ENCODE assay signal across 18 cellular contexts in genomic region chr21:38175321-38175720, GRCh38.
DNase-seq lines count a peak whose midpoint lies in the region; ATAC-seq and TF ChIP-seq lines count a peak whose summit lies in the region.
"Had no signal": no experiment of that assay in that cellular context is flagged by ENCODE, and none has a peak within 500 bp of the region (broad histone marks: within the 10 kb centered on the region; RNA-seq: fewer than 3 reads in every experiment).

No MANE protein-coding gene starts in this region.

- DNase-seq in GM23248 (peak; percentile 48), cardiac fibroblast (ENCODE audit: low read depth in 2 of 2) (peak; percentile 16 to 80), fibroblast of pulmonary artery (ENCODE audit: low read depth) (peak; percentile 16), NOMO-1 treated with DMSO at 0.1 percent for 48 hours (lab: John Stamatoyannopoulos, UW; ENCODE audit: unreplicated experiment) (no peak), GM13976 (ENCODE audit: low spot score) (no peak)
- DNase-seq in activated naive CD4-positive, alpha-beta T cell treated with anti-CD3 and anti-CD28 coated beads, Interleukin-2, amount 50 U/mL, for 72 hours (ENCODE audit: low spot score in 2 of 2), result no peak
- DNase-seq: C1 segment of cervical spinal cord; DMS79 treated with DMSO at 0.1 percent for 48 hours; NCI-H1417; NCI-H1930; NCI-H446; NCI-H69; NK-92 treated with Interleukin-12 subunit alpha and Interleukin-12 subunit beta, amount 100 ng/mL, for 24 hours; OCI-M1 had no signal

- no peaks in the 10 kb centered on the region for H3K79me2 ChIP-seq in GM23248 (ENCODE audit: insufficient read depth)

- H3K4me2 ChIP-seq in GM23248 (ENCODE audit: unreplicated experiment) (peak overlapping the region; percentile 29), skeletal muscle satellite cell (ENCODE audit: low read length) (no peak overlapping the region)

- no peaks in the 10 kb centered on the region for H4K20me1 ChIP-seq in GM23248 (ENCODE audit: insufficient read depth)

- no peak overlapping the region for H3K4me3 ChIP-seq in GM23248
- no peak overlapping the region for H3K4me3 ChIP-seq in cardiac fibroblast (replicated peaks in 1 of 2; ENCODE audit: low read depth in 2 of 2, low read length in 2 of 2)
- no peak overlapping the region for H3K4me3 ChIP-seq in fibroblast of pulmonary artery (replicated peaks; ENCODE audit: low read depth, low read length)
- H3K4me3 ChIP-seq in skeletal muscle satellite cell (ENCODE audit: low read length), result no peak overlapping the region

- WGBS in GM23248 (ENCODE audit: low coverage in 1 of 2, low lambda C conversion rate in 2 of 2, missing lambda C conversion rate in 2 of 2), 2 experiments, result 6 to 13% methylated on average over 1 of the region's 1 CpG

- in situ Hi-C loops in GM23248 (cut with MboI), result no loop called here
- in situ Hi-C loops in GM13976 (cut with MboI; ENCODE audit: low sequenced_read_pairs, unreplicated experiment), result no loop called here

- H3K36me3 Mint-ChIP-seq in activated naive CD4-positive, alpha-beta T cell treated with anti-CD3 and anti-CD28 coated beads, Interleukin-2, amount 50 U/mL, for 72 hours, result no peaks in the 10 kb centered on the region

- H3K9ac ChIP-seq in GM23248 (no peak overlapping the region), skeletal muscle satellite cell (ENCODE audit: low read depth, low read length) (peak overlapping the region; percentile 0)

- no peaks in the 10 kb centered on the region for H3K9me3 ChIP-seq in GM23248 (ENCODE audit: low read depth)
- no peaks in the 10 kb centered on the region for H3K9me3 ChIP-seq in skeletal muscle satellite cell (replicated peaks; ENCODE audit: low read length)

- H3K4me1 ChIP-seq in GM23248 (ENCODE audit: insufficient read depth) (peaks cover 51% of the 10 kb centered on the region), skeletal muscle satellite cell (ENCODE audit: control insufficient read depth, insufficient read depth, low read length) (peaks cover 59% of the 10 kb centered on the region)

- H3K36me3 ChIP-seq in GM23248 (ENCODE audit: low read depth) (no peaks in the 10 kb centered on the region), skeletal muscle satellite cell (ENCODE audit: insufficient read depth, low read length) (no peaks in the 10 kb centered on the region)

- no peak for TF ChIP-seq CTCF in cardiac fibroblast (IDR thresholded peaks at IDR 0.05; ENCODE audit: low read depth, low read length)
- no peak for TF ChIP-seq CTCF in fibroblast of pulmonary artery (IDR thresholded peaks at IDR 0.05; ENCODE audit: low read length, missing control alignments)
- TF ChIP-seq CTCF in GM13976 (IDR thresholded peaks at IDR 0.05; ENCODE audit: borderline replicate concordance, control extremely low read depth, extremely low read depth, insufficient read depth, missing control alignments), result no peak

- no peak for ATAC-seq in activated naive CD4-positive, alpha-beta T cell treated with anti-CD3 and anti-CD28 coated beads, Interleukin-2, amount 50 U/mL, for 72 hours
- no peak for ATAC-seq in GM19035 (IDR thresholded peaks at IDR 0.05; ENCODE audit: unreplicated experiment)
- ATAC-seq: HCT116 had no signal

- H3K27ac ChIP-seq in GM23248, result peak overlapping the region; percentile 38
- H3K27ac ChIP-seq: HL-60 had no signal

- H3K27me3 ChIP-seq in GM23248 (replicated peaks; ENCODE audit: insufficient read depth) (no peaks in the 10 kb centered on the region), skeletal muscle satellite cell (ENCODE audit: control insufficient read depth, insufficient read depth, low read length) (no peaks in the 10 kb centered on the region)

- no peaks in the 10 kb centered on the region for H3K9me2 ChIP-seq in GM23248 (ENCODE audit: insufficient read depth)

- 0 out of 2 replicates have a peak overlapping the region, but pooled peaks have one; percentile 19 for H2AFZ ChIP-seq in GM23248

- H3K27ac Mint-ChIP-seq in activated naive CD4-positive, alpha-beta T cell treated with anti-CD3 and anti-CD28 coated beads, Interleukin-2, amount 50 U/mL, for 72 hours, result no peak overlapping the region

- peaks cover 35% of the 10 kb centered on the region for H3F3A ChIP-seq in GM23248 (ENCODE audit: insufficient read depth)

- H3K9me3 Mint-ChIP-seq in activated naive CD4-positive, alpha-beta T cell treated with anti-CD3 and anti-CD28 coated beads, Interleukin-2, amount 50 U/mL, for 72 hours, result peaks cover 0 to 4% of the 10 kb centered on the region in 2 donors

Comparison
In these comparisons a context has a peak if more than half of its experiments do, and no peak if none do; other contexts are left out.
1. DNase-seq: peak in GM23248 (single experiment), cardiac fibroblast (2 of 2) and fibroblast of pulmonary artery (single experiment); none in NOMO-1 treated with DMSO at 0.1 percent for 48 hours (single experiment), activated naive CD4-positive, alpha-beta T cell treated with anti-CD3 and anti-CD28 coated beads, Interleukin-2, amount 50 U/mL, for 72 hours (0 of 2) and GM13976 (single experiment).